In the genomic region with DNA sequence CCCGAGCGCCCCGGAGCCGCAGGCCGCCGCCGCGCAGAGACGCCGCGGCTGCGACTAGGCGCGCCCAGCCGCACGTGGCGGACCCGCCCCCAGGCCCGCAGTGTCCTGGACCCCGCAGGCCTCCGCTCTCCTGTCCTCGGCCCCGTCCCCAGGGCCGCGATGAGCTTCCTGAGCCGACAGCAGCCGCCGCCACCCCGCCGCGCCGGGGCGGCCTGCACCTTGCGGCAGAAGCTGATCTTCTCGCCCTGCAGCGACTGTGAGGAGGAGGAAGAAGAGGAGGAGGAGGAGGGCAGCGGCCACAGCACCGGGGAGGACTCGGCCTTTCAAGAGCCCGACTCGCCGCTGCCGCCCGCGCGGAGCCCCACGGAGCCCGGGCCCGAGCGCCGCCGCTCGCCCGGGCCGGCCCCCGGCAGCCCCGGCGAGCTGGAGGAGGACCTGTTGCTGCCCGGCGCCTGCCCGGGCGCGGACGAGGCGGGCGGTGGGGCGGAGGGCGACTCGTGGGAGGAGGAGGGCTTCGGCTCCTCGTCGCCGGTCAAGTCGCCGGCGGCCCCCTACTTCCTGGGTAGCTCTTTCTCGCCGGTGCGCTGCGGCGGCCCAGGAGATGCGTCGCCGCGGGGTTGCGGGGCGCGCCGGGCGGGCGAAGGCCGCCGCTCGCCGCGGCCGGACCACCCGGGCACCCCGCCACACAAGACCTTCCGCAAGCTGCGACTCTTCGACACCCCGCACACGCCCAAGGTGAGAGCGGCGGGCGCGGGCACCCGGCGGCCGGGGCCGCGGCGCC, we compare ENCODE assay signal across 8 cellular contexts. TPM values are rescaled to one million over a fixed set of nuclear protein-coding genes. Genes with fewer than 3 reads are reported as not detected.
A peak's percentile ranks its signal among the peaks of the same experiment; 100 is the strongest.
DNase-seq lines count a peak whose midpoint lies in the region; ATAC-seq and TF ChIP-seq lines count a peak whose summit lies in the region.

No MANE protein-coding gene starts in this region.

- DNase-seq in NCI-H446 treated with DMSO at 0.1 percent for 48 hours (lab: John Stamatoyannopoulos, UW) = peak; percentile 59
- no peak for DNase-seq in NCI-H446 (lab: John Stamatoyannopoulos, UW)
- peak; percentile 71 for DNase-seq in NCI-H69 (lab: John Stamatoyannopoulos, UW)
- DNase-seq in central memory CD8-positive, alpha-beta T cell (ENCODE audit: low spot score in 2 of 2) = no peak
- DNase-seq in mesenteric fat pad (ENCODE audit: low spot score) = peak; percentile 74
- DNase-seq in vagina (ENCODE audit: extremely low spot score in 2 of 2) = no peak
- no peak for DNase-seq in GDM1 (lab: John Stamatoyannopoulos, UW)

- no peaks in the 10 kb centered on the region for H3K27me3 ChIP-seq in vagina

- peaks cover 38% of the 10 kb centered on the region for H3K4me1 Mint-ChIP-seq in central memory CD8-positive, alpha-beta T cell

- no peak for TF ChIP-seq CTCF in vagina (IDR thresholded peaks at IDR 0.05)

- intact Hi-C loops in vagina (cut with DNase I) = loop anchor here (5.0 kb wide), 1 partner anchor 38 kb away; no protein-coding TSS in a partner anchor

- peaks cover 63% of the 10 kb centered on the region for H3K4me1 ChIP-seq in vagina

- H3K4me3 ChIP-seq in vagina = peak overlapping the region; percentile 80 to 87

- H3K4me3 Mint-ChIP-seq in central memory CD8-positive, alpha-beta T cell = peak overlapping the region; percentile 80

- peaks cover 14% of the 10 kb centered on the region for H3K36me3 Mint-ChIP-seq in central memory CD8-positive, alpha-beta T cell (ENCODE audit: insufficient read depth)

- peak overlapping the region; percentile 90 for H3K27ac ChIP-seq in vagina

- no peaks in the 10 kb centered on the region for H3K9me3 Mint-ChIP-seq in central memory CD8-positive, alpha-beta T cell

- no peak for TF ChIP-seq POLR2A in vagina (IDR thresholded peaks at IDR 0.05)

- ATAC-seq in GM21717 (IDR thresholded peaks at IDR 0.05; ENCODE audit: unreplicated experiment) = peak; percentile 6
- ATAC-seq in central memory CD8-positive, alpha-beta T cell (replicated peaks; ENCODE audit: extremely low read depth, poor library complexity, severe bottlenecking) = peak; percentile 16

- peaks cover 0 to 6% of the 10 kb centered on the region in 2 donors for H3K36me3 ChIP-seq in vagina

- no peaks in the 10 kb centered on the region for H3K27me3 Mint-ChIP-seq in central memory CD8-positive, alpha-beta T cell

- H3K27ac Mint-ChIP-seq in central memory CD8-positive, alpha-beta T cell (ENCODE audit: low read depth) = peak overlapping the region; percentile 96

- no peaks in the 10 kb centered on the region for H3K9me3 ChIP-seq in vagina

RNA-seq across cellular contexts. Expression of a gene that starts 0.5 kb away (rescaled TPM):
- 17.5 TPM for total RNA-seq in mesenteric fat pad
- 22.1 TPM for total RNA-seq in vagina

Comparison
In these comparisons a context has a peak if more than half of its experiments do, and no peak if none do; other contexts are left out.
1. DNase-seq: peak in NCI-H446 treated with DMSO at 0.1 percent for 48 hours (single experiment), NCI-H69 (single experiment) and mesenteric fat pad (single experiment); none in NCI-H446 (0 of 2), central memory CD8-positive, alpha-beta T cell (0 of 2), vagina (0 of 2) and GDM1 (single experiment).